Comparison of ENCODE assay signal across 8 cellular contexts in the genomic region with DNA sequence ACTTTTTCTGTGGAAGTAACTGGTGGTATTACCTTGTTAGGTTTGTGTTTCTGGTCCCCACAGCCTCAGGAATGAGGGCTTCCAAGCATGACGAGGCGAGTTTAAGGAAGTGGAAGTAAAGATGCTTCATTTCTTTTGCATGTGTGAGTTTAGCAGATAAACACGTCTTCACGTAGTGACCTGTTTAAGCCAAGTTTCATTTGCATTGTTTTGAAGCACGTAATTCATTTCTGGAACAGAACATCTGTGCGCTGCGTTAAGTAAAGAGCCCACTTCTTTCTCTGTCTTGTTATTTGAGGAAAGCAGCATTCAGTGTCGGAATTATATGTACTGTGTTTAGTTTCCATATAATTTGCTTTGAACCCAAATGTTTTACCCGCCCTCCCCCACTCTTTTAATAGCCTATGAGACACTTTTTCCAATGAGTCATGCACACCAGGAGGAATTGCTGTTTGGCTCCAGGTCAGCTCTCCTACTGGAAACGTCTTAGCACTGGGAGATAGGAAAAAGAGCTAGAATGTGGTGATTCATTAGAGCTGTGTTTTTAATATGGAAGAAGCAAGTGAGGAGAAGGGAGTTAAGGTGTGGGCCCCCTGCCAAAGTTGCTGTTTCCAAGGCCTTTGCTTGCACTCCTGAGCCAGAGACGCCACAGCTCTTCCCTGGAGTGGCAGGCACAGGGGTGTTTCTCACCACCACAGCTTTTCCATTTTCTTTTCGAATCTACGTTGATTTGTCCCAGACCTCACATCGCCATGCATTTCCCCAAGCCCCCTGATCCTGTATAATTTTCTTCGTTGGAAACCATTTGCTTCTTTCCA. TPM values are rescaled to one million over a fixed set of nuclear protein-coding genes. Genes with fewer than 3 reads are reported as not detected.
DNase-seq lines count a peak whose midpoint lies in the region; ATAC-seq and TF ChIP-seq lines count a peak whose summit lies in the region.

No MANE protein-coding gene starts in this region.

- POLR2A ChIA-PET in PC-3 (lab: Charles Lee; ENCODE audit: unreplicated experiment): interaction anchor here (0.5 to 0.6 kb wide), 2 partner anchors 81 to 701 kb away, joined by 4 read pairs; a partner anchor contains a TSS

- DNase-seq in PC-3: peak; percentile 87
- peak; percentile 94 for DNase-seq in fibroblast of gingiva (ENCODE audit: low read depth)
- DNase-seq in osteoblast (ENCODE audit: insufficient read length, low spot score, missing footprints): peak; percentile 95
- no peak for DNase-seq in DMS114 treated with DMSO at 0.1 percent for 48 hours (lab: John Stamatoyannopoulos, UW; ENCODE audit: unreplicated experiment)
- DNase-seq in HuH-7.5 (ENCODE audit: low spot score): no peak

- H3K4me3 ChIP-seq in ACC112 (ENCODE audit: low read depth, low read length): peak overlapping the region; percentile 66
- peak overlapping the region; percentile 58 for H3K4me3 ChIP-seq in PC-3 (ENCODE audit: low read length)
- peak overlapping the region; percentile 63 for H3K4me3 ChIP-seq in osteoblast (ENCODE audit: insufficient read depth, low read length)

- no peaks in the 10 kb centered on the region for H3F3A ChIP-seq in PC-3 (ENCODE audit: low read length, unreplicated experiment)

- H2AFZ ChIP-seq in ACC112 (ENCODE audit: low read length, unreplicated experiment) (peak overlapping the region; percentile 46), PC-3 (ENCODE audit: low read length) (peak overlapping the region; percentile 65), osteoblast (ENCODE audit: low read length) (peak overlapping the region; percentile 82)

- BruUV-seq in PC-3 (replicated peaks; lab: Mats Ljungman, UMichigan): no TSS peak

- H3K27me3 ChIP-seq in ACC112 (ENCODE audit: insufficient read depth, low read length): no peaks in the 10 kb centered on the region
- no peaks in the 10 kb centered on the region for H3K27me3 ChIP-seq in PC-3 (ENCODE audit: low read length)
- no peaks in the 10 kb centered on the region for H3K27me3 ChIP-seq in osteoblast (ENCODE audit: insufficient read depth, low read length)

- intact Hi-C loops in PC-3 (cut with micrococcal nuclease): no loop called here

- H4K20me1 ChIP-seq in PC-3 (ENCODE audit: low read length) (no peaks in the 10 kb centered on the region), osteoblast (ENCODE audit: insufficient read depth, low read length) (no peaks in the 10 kb centered on the region)

- H3K9me2 ChIP-seq in PC-3 (replicated peaks; ENCODE audit: low read length): no peaks in the 10 kb centered on the region

- CTCF ChIA-PET in PC-3 (lab: Charles Lee): interaction anchor here (0.5 to 1.0 kb wide), 3 partner anchors 9 to 125 kb away, joined by 3 to 6 read pairs (median 4); a partner anchor contains a TSS

- H3K4me2 ChIP-seq in PC-3 (ENCODE audit: low read length): peak overlapping the region; percentile 84
- H3K4me2 ChIP-seq in osteoblast (ENCODE audit: insufficient read depth, low read length): peak overlapping the region; percentile 86

- no peaks in the 10 kb centered on the region for H3K36me3 ChIP-seq in ACC112 (ENCODE audit: insufficient read depth, low read length)
- no peaks in the 10 kb centered on the region for H3K36me3 ChIP-seq in PC-3 (ENCODE audit: low read depth, low read length)
- no peaks in the 10 kb centered on the region for H3K36me3 ChIP-seq in osteoblast (ENCODE audit: insufficient read depth, low read length)

- peaks cover 18% of the 10 kb centered on the region for H3K4me1 ChIP-seq in ACC112 (ENCODE audit: control insufficient read depth, insufficient read depth, low read length, unreplicated experiment)
- peaks cover 25% of the 10 kb centered on the region for H3K4me1 ChIP-seq in PC-3 (ENCODE audit: insufficient read depth, low read length)
- H3K4me1 ChIP-seq in osteoblast (ENCODE audit: insufficient read depth, low read length): peaks cover 15% of the 10 kb centered on the region

- no peaks in the 10 kb centered on the region for H3K79me2 ChIP-seq in ACC112 (ENCODE audit: control insufficient read depth, insufficient read depth, low read length, unreplicated experiment)
- H3K79me2 ChIP-seq in PC-3 (ENCODE audit: low read length): no peaks in the 10 kb centered on the region
- H3K79me2 ChIP-seq in osteoblast (ENCODE audit: insufficient read depth, low read length): no peaks in the 10 kb centered on the region

- peak overlapping the region; percentile 85 for H3K27ac ChIP-seq in ACC112 (ENCODE audit: low read depth, low read length)
- H3K27ac ChIP-seq in PC-3 (ENCODE audit: low read length): peak overlapping the region; percentile 85
- H3K27ac ChIP-seq in osteoblast (ENCODE audit: low read depth, low read length): peak overlapping the region; percentile 97

- peak overlapping the region; percentile 44 for H3K9ac ChIP-seq in PC-3 (ENCODE audit: low read length)

- H3K9me3 ChIP-seq in PC-3 (ENCODE audit: low read length) (no peaks in the 10 kb centered on the region), osteoblast (ENCODE audit: low read depth, low read length) (peaks cover 2% of the 10 kb centered on the region)

- peak; percentile 93 for ATAC-seq in GM21723 (IDR thresholded peaks at IDR 0.05; ENCODE audit: unreplicated experiment)
- ATAC-seq in PC-3: peak; percentile 85
- ATAC-seq in GM21381 (IDR thresholded peaks at IDR 0.05; ENCODE audit: unreplicated experiment): no peak

- no peak for TF ChIP-seq CTCF in PC-3 (conservative IDR thresholded peaks at IDR 0.05; ENCODE audit: low read depth, low read length)
- no peak for TF ChIP-seq CTCF in osteoblast (IDR thresholded peaks at IDR 0.05; ENCODE audit: extremely low read depth, low read depth, low read length)

RNA-seq across cellular contexts. Expression of a gene that starts 36.8 kb away (rescaled TPM):
- total RNA-seq in PC-3 (2014; rRNA removed) (not detected in 2 replicates), osteoblast (not detected in 2 replicates)

Comparison
In these comparisons a context has a peak if more than half of its experiments do, and no peak if none do; other contexts are left out.
1. DNase-seq: peak in PC-3 (single experiment), fibroblast of gingiva (single experiment) and osteoblast (single experiment); none in DMS114 treated with DMSO at 0.1 percent for 48 hours (single experiment) and HuH-7.5 (single experiment).
2. Peak in every context shown above with its lines, with median percentiles within 50 percentile points of each other: H2AFZ ChIP-seq, H3K27ac ChIP-seq and H3K4me3 ChIP-seq.